Comparison of ENCODE assay signal across 11 cellular contexts in the genomic region with DNA sequence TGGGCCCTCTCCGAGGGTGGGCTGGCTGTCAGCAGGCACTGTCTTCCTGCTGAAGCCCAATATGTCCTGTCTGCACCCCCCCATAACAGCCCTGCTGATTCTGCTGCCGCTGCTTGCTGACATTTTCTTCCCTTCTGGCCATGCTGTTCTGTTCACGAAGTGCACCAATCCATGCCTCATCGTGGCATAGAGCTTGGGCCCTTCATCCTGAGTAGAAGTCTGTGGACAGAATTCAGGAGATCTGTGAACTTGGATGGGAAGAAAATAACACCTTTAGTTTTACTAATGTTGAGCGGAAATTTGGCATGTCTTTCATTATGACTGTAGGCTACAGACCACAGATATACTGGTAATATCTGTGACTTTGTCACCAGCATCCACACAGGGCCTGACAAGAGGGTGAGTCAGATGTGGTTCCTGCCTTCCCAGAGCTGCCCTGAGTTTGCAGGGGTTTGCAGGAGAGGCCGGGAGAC. TPM values are rescaled to one million over a fixed set of nuclear protein-coding genes. Genes with fewer than 3 reads are reported as not detected.
DNase-seq lines count a peak whose midpoint lies in the region; ATAC-seq and TF ChIP-seq lines count a peak whose summit lies in the region.
"Had no signal": no experiment of that assay in that cellular context is flagged by ENCODE, and none has a peak within 500 bp of the region (broad histone marks: within the 10 kb centered on the region; RNA-seq: fewer than 3 reads in every experiment).

No MANE protein-coding gene starts in this region.

- H3K79me1 ChIP-seq in trophoblast cell (ENCODE audit: low read length) = no peaks in the 10 kb centered on the region

- TF ChIP-seq CTCF in spleen (IDR thresholded peaks at IDR 0.05 in 8 of 11, conservative IDR thresholded peaks at IDR 0.05 in 3 of 11) (no peak), colonic mucosa (IDR thresholded peaks at IDR 0.05) (no peak)

- peak overlapping the region; percentile 21 for H2AK5ac ChIP-seq in trophoblast cell (ENCODE audit: low read length)

- no peak overlapping the region for H2BK5ac ChIP-seq in trophoblast cell (ENCODE audit: low read depth, low read length, poor library complexity)

- peak; percentile 67 for DNase-seq in activated CD4-positive, alpha-beta T cell treated with anti-CD3 and anti-CD28 coated beads, Interleukin-2, amount 10 ng/mL, durations not matched to agents 24 days and 14 days
- no peak for DNase-seq in activated CD4-positive, alpha-beta T cell treated with anti-CD3 and anti-CD28 coated beads for 1 hour
- peak; percentile 25 for DNase-seq in T-helper 2 cell treated with Interferon-gamma antibody and Interleukin-4, amounts not matched to agents 5 μg/mL and 100 μg/mL, for 36 hours (ENCODE audit: low spot score)
- no peak for DNase-seq in trophoblast cell
- DNase-seq in spleen = no peak
- no peak for DNase-seq in ecto neural progenitor cell (ENCODE audit: low spot score)
- DNase-seq in colonic mucosa = no peak
- DNase-seq: heart right ventricle had no signal

- H3K9ac ChIP-seq in trophoblast cell (ENCODE audit: low read length) (no peak overlapping the region), colonic mucosa (ENCODE audit: low read depth in 2 of 2, low read length in 2 of 2) (no peak overlapping the region)

- no peak overlapping the region for H3K4me3 Mint-ChIP-seq in activated CD4-positive, alpha-beta T cell treated with anti-CD3 and anti-CD28 coated beads, Interleukin-2, amount 10 ng/mL, durations not matched to agents 24 days and 14 days
- H3K4me3 Mint-ChIP-seq in T-helper 2 cell treated with Interferon-gamma antibody and Interleukin-4, amounts not matched to agents 5 μg/mL and 100 μg/mL, for 36 hours = no peak overlapping the region
- H3K4me3 Mint-ChIP-seq: memory B cell had no signal

- no peak overlapping the region for H2AFZ ChIP-seq in trophoblast cell (ENCODE audit: insufficient read depth, low read length, poor library complexity)

- no peaks in the 10 kb centered on the region for H3K79me2 ChIP-seq in trophoblast cell (ENCODE audit: control insufficient read depth, insufficient read depth, low read length, poor library complexity)

- H4K91ac ChIP-seq in trophoblast cell (ENCODE audit: low read depth, low read length) = no peak overlapping the region

- H4K8ac ChIP-seq in trophoblast cell (ENCODE audit: low read depth, low read length) = no peak overlapping the region

- H2BK120ac ChIP-seq in trophoblast cell (ENCODE audit: insufficient read depth, low read length, poor library complexity) = no peak overlapping the region

- WGBS in trophoblast cell (ENCODE audit: extremely low coverage, insufficient coverage, insufficient read length) = no CpG with 5 or more reads among the region's 6 CpGs
- WGBS in spleen, 5 donors = 75 to 85% (median 78%) methylated on average over 6 of the region's 6 CpGs

- H3K36me3 ChIP-seq in trophoblast cell (ENCODE audit: control insufficient read depth in 1 of 2, insufficient read depth in 2 of 2, low read length in 2 of 2) (no peaks in the 10 kb centered on the region), spleen (no peaks in the 10 kb centered on the region), colonic mucosa (no peaks in the 10 kb centered on the region)
- H3K36me3 ChIP-seq: heart right ventricle had no signal

- H3K4ac ChIP-seq in trophoblast cell (ENCODE audit: low read depth, low read length) = no peak overlapping the region

- H3K27ac ChIP-seq in trophoblast cell (ENCODE audit: low read depth, low read length) (no peak overlapping the region), spleen (peak overlapping the region in 4 of 8 donors; percentile 7 to 69 (median 56)), colonic mucosa (no peak overlapping the region)
- H3K27ac ChIP-seq: heart right ventricle had no signal

- peaks cover 4% of the 10 kb centered on the region for H3K27me3 Mint-ChIP-seq in activated CD4-positive, alpha-beta T cell treated with anti-CD3 and anti-CD28 coated beads, Interleukin-2, amount 10 ng/mL, durations not matched to agents 24 days and 14 days
- no peaks in the 10 kb centered on the region for H3K27me3 Mint-ChIP-seq in T-helper 2 cell treated with Interferon-gamma antibody and Interleukin-4, amounts not matched to agents 5 μg/mL and 100 μg/mL, for 36 hours (ENCODE audit: low read depth)

- no peak overlapping the region for H3K14ac ChIP-seq in trophoblast cell (ENCODE audit: low read length)

- no peak for TF ChIP-seq POLR2A in spleen (IDR thresholded peaks at IDR 0.05)

- intact Hi-C loops in activated CD4-positive, alpha-beta T cell treated with anti-CD3 and anti-CD28 coated beads, Interleukin-2, amount 10 ng/mL, durations not matched to agents 24 days and 14 days (cut with micrococcal nuclease) = no loop called here
- intact Hi-C loops in spleen (cut with DNase I; ENCODE audit: low total_unique reads) (no loop called here), colonic mucosa (cut with DNase I) (no loop called here)

- H3K4me2 ChIP-seq in trophoblast cell (ENCODE audit: low read length) = no peak overlapping the region

- H3K9me3 ChIP-seq in trophoblast cell (ENCODE audit: insufficient read depth, low read depth, low read length) (peaks cover 5% of the 10 kb centered on the region), spleen (no peaks in the 10 kb centered on the region), colonic mucosa (no peaks in the 10 kb centered on the region)
- H3K9me3 ChIP-seq: heart right ventricle had no signal

- H3K27me3 ChIP-seq in trophoblast cell (ENCODE audit: insufficient read depth, low read length) = no peaks in the 10 kb centered on the region
- H3K27me3 ChIP-seq in spleen (replicated peaks in 1 of 7) = no peaks in the 10 kb centered on the region
- H3K27me3 ChIP-seq in colonic mucosa = no peaks in the 10 kb centered on the region

- no peak overlapping the region for H3K18ac ChIP-seq in trophoblast cell (ENCODE audit: low read length)

- H3K4me1 ChIP-seq in trophoblast cell (ENCODE audit: control insufficient read depth in 1 of 2, insufficient read depth in 2 of 2, low read length in 2 of 2) (peaks cover 0 to 2% of the 10 kb centered on the region in 2 experiments), spleen (no peaks in the 10 kb centered on the region), colonic mucosa (no peaks in the 10 kb centered on the region)
- H3K4me1 ChIP-seq: heart right ventricle had no signal

- no peaks in the 10 kb centered on the region for H3K36me3 Mint-ChIP-seq in activated CD4-positive, alpha-beta T cell treated with anti-CD3 and anti-CD28 coated beads, Interleukin-2, amount 10 ng/mL, durations not matched to agents 24 days and 14 days (ENCODE audit: low read depth)
- H3K36me3 Mint-ChIP-seq in T-helper 2 cell treated with Interferon-gamma antibody and Interleukin-4, amounts not matched to agents 5 μg/mL and 100 μg/mL, for 36 hours (ENCODE audit: low read depth) = no peaks in the 10 kb centered on the region

- ATAC-seq in GM21619 (IDR thresholded peaks at IDR 0.05; ENCODE audit: unreplicated experiment) = peak; percentile 80
- ATAC-seq: heart right ventricle had no signal

- H3K9me3 Mint-ChIP-seq in activated CD4-positive, alpha-beta T cell treated with anti-CD3 and anti-CD28 coated beads, Interleukin-2, amount 10 ng/mL, durations not matched to agents 24 days and 14 days = no peaks in the 10 kb centered on the region
- H3K9me3 Mint-ChIP-seq in T-helper 2 cell treated with Interferon-gamma antibody and Interleukin-4, amounts not matched to agents 5 μg/mL and 100 μg/mL, for 36 hours = no peaks in the 10 kb centered on the region
- H3K9me3 Mint-ChIP-seq: memory B cell had no signal

- no peak overlapping the region for H3K23ac ChIP-seq in trophoblast cell (ENCODE audit: low read length)

- no peak overlapping the region for H2BK12ac ChIP-seq in trophoblast cell (ENCODE audit: low read length)

- H4K12ac ChIP-seq in trophoblast cell (ENCODE audit: low read depth, low read length) = no peak overlapping the region

- peaks cover 7% of the 10 kb centered on the region for H3K4me1 Mint-ChIP-seq in activated CD4-positive, alpha-beta T cell treated with anti-CD3 and anti-CD28 coated beads, Interleukin-2, amount 10 ng/mL, durations not matched to agents 24 days and 14 days
- H3K4me1 Mint-ChIP-seq in T-helper 2 cell treated with Interferon-gamma antibody and Interleukin-4, amounts not matched to agents 5 μg/mL and 100 μg/mL, for 36 hours (ENCODE audit: low read depth) = peaks cover 10% of the 10 kb centered on the region

- no peak overlapping the region for H3K4me3 ChIP-seq in trophoblast cell (ENCODE audit: low read depth, low read length)
- H3K4me3 ChIP-seq in spleen = no peak overlapping the region
- H3K4me3 ChIP-seq in colonic mucosa = no peak overlapping the region
- H3K4me3 ChIP-seq: heart right ventricle had no signal

- H3K27ac Mint-ChIP-seq in activated CD4-positive, alpha-beta T cell treated with anti-CD3 and anti-CD28 coated beads, Interleukin-2, amount 10 ng/mL, durations not matched to agents 24 days and 14 days = peak overlapping the region; percentile 77
- H3K27ac Mint-ChIP-seq in T-helper 2 cell treated with Interferon-gamma antibody and Interleukin-4, amounts not matched to agents 5 μg/mL and 100 μg/mL, for 36 hours = peak overlapping the region; percentile 74
- H3K27ac Mint-ChIP-seq: memory B cell had no signal

RNA-seq across cellular contexts. Expression of a gene that starts 14.1 kb away (rescaled TPM):
- total RNA-seq in activated CD4-positive, alpha-beta T cell treated with anti-CD3 and anti-CD28 coated beads, Interleukin-2, amount 10 ng/mL, durations not matched to agents 24 days and 14 days = 45.3 and 45.6 TPM in 2 replicates
- 68.2 and 71.9 TPM in 2 replicates for polyA plus RNA-seq in trophoblast cell (2013)
- total RNA-seq in spleen = 10 to 100 TPM; 35.5 to 93.1 (median 73.7) TPM
- 10 to 100 TPM; 32.6 to 61.5 (median 46.6) TPM for polyA plus RNA-seq in spleen
- total RNA-seq in colonic mucosa = 10 to 100 TPM; 38.5 to 44.8 TPM

RNA-seq across cellular contexts. Expression of a gene that starts 29.9 kb away (rescaled TPM):
- total RNA-seq in activated CD4-positive, alpha-beta T cell treated with anti-CD3 and anti-CD28 coated beads, Interleukin-2, amount 10 ng/mL, durations not matched to agents 24 days and 14 days = not detected in 2 replicates
- polyA plus RNA-seq in trophoblast cell (2013) = not detected in 2 replicates
- total RNA-seq in spleen = 1 to 10 TPM in 1 of 7 donors, under 1 TPM in 1, not detected in 5; 0.79 to 1.4 TPM
- polyA plus RNA-seq in spleen = 1 to 10 TPM in 2 of 3 donors, under 1 TPM in 1; 0.35 to 2.7 (median 2.4) TPM
- 1 to 10 TPM in 1 of 2 donors, under 1 TPM in 1; 0.32 to 3.6 TPM for total RNA-seq in colonic mucosa
- total RNA-seq: heart right ventricle, renal cortical epithelial cell had no signal

RNA-seq across cellular contexts. Expression of a gene that starts 54.9 kb away (rescaled TPM):
- total RNA-seq in activated CD4-positive, alpha-beta T cell treated with anti-CD3 and anti-CD28 coated beads, Interleukin-2, amount 10 ng/mL, durations not matched to agents 24 days and 14 days = 32.0 and 32.5 TPM in 2 replicates
- polyA plus RNA-seq in trophoblast cell (2013) = 23.9 and 25.5 TPM in 2 replicates
- total RNA-seq in spleen (100 to 1,000 TPM in 2 of 7 donors, 10 to 100 TPM in 5; 42.2 to 127 (median 64.6) TPM), colonic mucosa (10 to 100 TPM; 36.1 to 75.3 TPM)
- 100 to 1,000 TPM in 1 of 3 donors, 10 to 100 TPM in 2; 13.0 to 205 (median 22.7) TPM for polyA plus RNA-seq in spleen

Comparison
In these comparisons a context has a peak if more than half of its experiments do, and no peak if none do; other contexts are left out.
1. DNase-seq: peak in activated CD4-positive, alpha-beta T cell treated with anti-CD3 and anti-CD28 coated beads, Interleukin-2, amount 10 ng/mL, durations not matched to agents 24 days and 14 days (single experiment) and T-helper 2 cell treated with Interferon-gamma antibody and Interleukin-4, amounts not matched to agents 5 μg/mL and 100 μg/mL, for 36 hours (single experiment); none in activated CD4-positive, alpha-beta T cell treated with anti-CD3 and anti-CD28 coated beads for 1 hour (single experiment), trophoblast cell (0 of 2), spleen (single experiment), ecto neural progenitor cell (single experiment) and colonic mucosa (single experiment).